ENCODE assay signal across 23 cellular contexts in the genomic region with DNA sequence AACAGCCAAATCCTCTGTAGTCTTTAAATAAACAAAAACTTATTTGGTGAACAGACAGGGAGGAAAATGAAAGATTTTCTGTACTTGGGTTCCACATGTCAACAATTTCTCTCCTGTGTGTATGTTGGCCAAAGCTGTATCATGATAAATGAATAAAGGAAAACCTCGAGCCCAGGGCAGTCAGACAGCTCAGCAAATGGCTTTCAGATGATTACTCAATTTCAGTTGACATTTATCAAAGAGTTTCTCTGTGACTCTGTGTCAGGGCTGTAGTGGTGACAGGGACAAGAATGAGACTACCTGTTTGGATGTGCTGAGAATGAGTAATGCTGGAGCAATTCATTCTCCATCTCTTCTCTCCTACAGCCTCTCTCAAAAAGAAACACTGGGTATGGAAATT. TPM values are rescaled to one million over a fixed set of nuclear protein-coding genes. Genes with fewer than 3 reads are reported as not detected.
DNase-seq lines count a peak whose midpoint lies in the region; ATAC-seq and TF ChIP-seq lines count a peak whose summit lies in the region.
"Had no signal": no experiment of that assay in that cellular context is flagged by ENCODE, and none has a peak within 500 bp of the region (broad histone marks: within the 10 kb centered on the region; RNA-seq: fewer than 3 reads in every experiment).

No MANE protein-coding gene starts in this region.

- H3K4me3 Mint-ChIP-seq in HFFc6 = peak overlapping the region; percentile 33
- no peak overlapping the region for H3K4me3 Mint-ChIP-seq in endodermal cell
- H3K4me3 Mint-ChIP-seq in memory B cell = no peak overlapping the region
- H3K4me3 Mint-ChIP-seq: activated CD4-positive, alpha-beta memory T cell treated with anti-CD3 and anti-CD28 coated beads for 36 hours; CD4-positive, CD25-positive, alpha-beta regulatory T cell; dendritic cell treated with granulocyte-macrophage colony-stimulating factor and Interleukin-4, amounts not matched to agents 40 ng/mL and 50 ng/mL, for 4 days; type B pancreatic cell had no signal

- H3K27ac ChIP-seq in endodermal cell (ENCODE audit: low read depth, low read length) = no peak overlapping the region
- H3K27ac ChIP-seq in brain microvascular endothelial cell = no peak overlapping the region
- H3K27ac ChIP-seq: Peyer's patch had no signal

- in situ Hi-C loops in brain microvascular endothelial cell (cut with HindIII; ENCODE audit: low pct_ligation_motif_present, low sequenced_read_pairs) = no loop called here

- DNase-seq in activated CD4-positive, CD25-positive, alpha-beta regulatory T cell (lab: John Stamatoyannopoulos, UW) = no peak
- DNase-seq in HFFc6 = peak; percentile 13
- peak; percentile 2 for DNase-seq in endodermal cell
- DNase-seq in memory B cell (ENCODE audit: low spot score in 2 of 2) = no peak
- no peak for DNase-seq in NCI-H2227 (lab: John Stamatoyannopoulos, UW; ENCODE audit: unreplicated experiment)
- no peak for DNase-seq in NOMO-1 treated with DMSO at 0.1 percent for 48 hours (lab: John Stamatoyannopoulos, UW; ENCODE audit: unreplicated experiment)
- DNase-seq in brain microvascular endothelial cell = no peak
- DNase-seq: activated CD4-positive, alpha-beta memory T cell treated with anti-CD3 and anti-CD28 coated beads for 36 hours; activated effector memory CD4-positive, alpha-beta T cell treated with anti-CD3 and anti-CD28 coated beads, Interleukin-2, amount 50 U/mL, for 16 hours; CD4-positive, CD25-positive, alpha-beta regulatory T cell; DMS153; Karpas-422; mucosa of descending colon; NCI-H1417; NCI-H2171 treated with DMSO at 0.1 percent for 48 hours; NCI-H82; Peyer's patch; retina; stimulated activated naive CD4-positive, alpha-beta T cell treated with Interleukin-2 at 50 U/mL for 16 hours had no signal

- H3K27me3 ChIP-seq in endodermal cell (ENCODE audit: control insufficient read depth, insufficient read depth, low read length, poor library complexity, severe bottlenecking) = no peaks in the 10 kb centered on the region
- no peaks in the 10 kb centered on the region for H3K27me3 ChIP-seq in brain microvascular endothelial cell (replicated peaks)
- H3K27me3 ChIP-seq: Peyer's patch had no signal

- peak; percentile 21 to 58 for ATAC-seq in activated CD4-positive, CD25-positive, alpha-beta regulatory T cell treated with anti-CD3 and anti-CD28 coated beads, Interleukin-2, amount 50 U/mL, for 24 hours
- ATAC-seq in memory B cell (ENCODE audit: low read depth) = no peak
- ATAC-seq: mucosa of descending colon had no signal

- 80 to 91% methylated on average over 1 of the region's 1 CpG for WGBS in endodermal cell (ENCODE audit: insufficient coverage in 1 of 2, insufficient read length in 1 of 2), 2 experiments

- peaks cover 32% of the 10 kb centered on the region for H3K36me3 Mint-ChIP-seq in HFFc6 (ENCODE audit: low read depth)
- peaks cover 20% of the 10 kb centered on the region for H3K36me3 Mint-ChIP-seq in endodermal cell (ENCODE audit: low read depth)
- H3K36me3 Mint-ChIP-seq in memory B cell = peaks cover 32% of the 10 kb centered on the region

- peaks cover 8% of the 10 kb centered on the region for H3K4me1 ChIP-seq in endodermal cell (ENCODE audit: control insufficient read depth, insufficient read depth, low read length)
- H3K4me1 ChIP-seq: Peyer's patch had no signal

- TF ChIP-seq CTCF in HFFc6 (IDR thresholded peaks at IDR 0.05) (no peak), endodermal cell (conservative IDR thresholded peaks at IDR 0.05) (no peak), brain microvascular endothelial cell (IDR thresholded peaks at IDR 0.05; ENCODE audit: low read depth, low read length, missing control alignments) (no peak)

- H3K27me3 Mint-ChIP-seq in HFFc6 (ENCODE audit: insufficient read depth) = peaks cover 2% of the 10 kb centered on the region
- no peaks in the 10 kb centered on the region for H3K27me3 Mint-ChIP-seq in endodermal cell (ENCODE audit: insufficient read depth)
- no peaks in the 10 kb centered on the region for H3K27me3 Mint-ChIP-seq in memory B cell
- H3K27me3 Mint-ChIP-seq: activated CD4-positive, alpha-beta memory T cell treated with anti-CD3 and anti-CD28 coated beads for 36 hours; CD4-positive, CD25-positive, alpha-beta regulatory T cell; dendritic cell treated with granulocyte-macrophage colony-stimulating factor and Interleukin-4, amounts not matched to agents 40 ng/mL and 50 ng/mL, for 4 days; type B pancreatic cell had no signal

- H3K36me3 ChIP-seq in endodermal cell (ENCODE audit: control insufficient read depth, insufficient read depth, low read length) (peaks cover 26% of the 10 kb centered on the region), brain microvascular endothelial cell (replicated peaks) (peaks cover 16% of the 10 kb centered on the region)

- H3K9me3 Mint-ChIP-seq in HFFc6 = no peaks in the 10 kb centered on the region
- no peaks in the 10 kb centered on the region for H3K9me3 Mint-ChIP-seq in endodermal cell
- no peaks in the 10 kb centered on the region for H3K9me3 Mint-ChIP-seq in memory B cell
- H3K9me3 Mint-ChIP-seq: activated CD4-positive, alpha-beta memory T cell treated with anti-CD3 and anti-CD28 coated beads for 36 hours; CD4-positive, CD25-positive, alpha-beta regulatory T cell; dendritic cell treated with granulocyte-macrophage colony-stimulating factor and Interleukin-4, amounts not matched to agents 40 ng/mL and 50 ng/mL, for 4 days; type B pancreatic cell had no signal

- H3K4me1 Mint-ChIP-seq in HFFc6 (ENCODE audit: low read depth) (peaks cover 21% of the 10 kb centered on the region), endodermal cell (peaks cover 15% of the 10 kb centered on the region), memory B cell (no peaks in the 10 kb centered on the region)
- H3K4me1 Mint-ChIP-seq: CD4-positive, CD25-positive, alpha-beta regulatory T cell had no signal

- no peaks in the 10 kb centered on the region for H3K9me3 ChIP-seq in endodermal cell (ENCODE audit: control insufficient read depth, low read length)
- H3K9me3 ChIP-seq: mucosa of descending colon, Peyer's patch had no signal

- no peak overlapping the region for H3K4me3 ChIP-seq in endodermal cell (ENCODE audit: low read length)
- no peak overlapping the region for H3K4me3 ChIP-seq in brain microvascular endothelial cell (ENCODE audit: low read depth, low read length)
- H3K4me3 ChIP-seq: mucosa of descending colon, Peyer's patch had no signal

- H3K9ac ChIP-seq in endodermal cell (ENCODE audit: extremely low read depth, low read length, poor library complexity, severe bottlenecking) = no peak overlapping the region

- H3K27ac Mint-ChIP-seq in HFFc6 (peak overlapping the region; percentile 68), endodermal cell (no peak overlapping the region), memory B cell (peak overlapping the region; percentile 35)
- H3K27ac Mint-ChIP-seq: activated CD4-positive, alpha-beta memory T cell treated with anti-CD3 and anti-CD28 coated beads for 36 hours; dendritic cell treated with granulocyte-macrophage colony-stimulating factor and Interleukin-4, amounts not matched to agents 40 ng/mL and 50 ng/mL, for 4 days; type B pancreatic cell had no signal

RNA-seq across cellular contexts. Expression of a gene that starts 45.7 kb away (rescaled TPM):
- total RNA-seq in HFFc6 (2021; fragmentation: NEBNext Ultra II Directional; extraction: Animal tissue kit (Norgen Biotek cat#: 25700)) = 100 to 1,000 TPM in 3 of 6 experiments, 10 to 100 TPM in 3; 33.0 to 122 (median 102) TPM
- total RNA-seq in endodermal cell = 1 to 10 TPM in 1 of 2 donors, under 1 TPM in 1; 0.84 to 1.1 TPM
- 2.6 TPM for polyA plus RNA-seq in endodermal cell (2013, experiment 1 of 2)
- polyA plus RNA-seq in endodermal cell (2013, experiment 2 of 2) = 2.0 TPM
- total RNA-seq: A172 had no signal

Comparison
In these comparisons a context has a peak if more than half of its experiments do, and no peak if none do; other contexts are left out.
1. DNase-seq: peak in HFFc6 (single experiment) and endodermal cell (single experiment); none in activated CD4-positive, CD25-positive, alpha-beta regulatory T cell (0 of 4), memory B cell (0 of 2), NCI-H2227 (single experiment), NOMO-1 treated with DMSO at 0.1 percent for 48 hours (single experiment) and brain microvascular endothelial cell (single experiment).
2. RNA of a gene that starts 45.7 kb away (total RNA-seq): 33.0 to 122 TPM in HFFc6; 0.84 to 1.1 TPM in endodermal cell; every median in the first group is over 10 times any median in the second.